Comparison of ENCODE assay signal across 8 cellular contexts in the genomic region with DNA sequence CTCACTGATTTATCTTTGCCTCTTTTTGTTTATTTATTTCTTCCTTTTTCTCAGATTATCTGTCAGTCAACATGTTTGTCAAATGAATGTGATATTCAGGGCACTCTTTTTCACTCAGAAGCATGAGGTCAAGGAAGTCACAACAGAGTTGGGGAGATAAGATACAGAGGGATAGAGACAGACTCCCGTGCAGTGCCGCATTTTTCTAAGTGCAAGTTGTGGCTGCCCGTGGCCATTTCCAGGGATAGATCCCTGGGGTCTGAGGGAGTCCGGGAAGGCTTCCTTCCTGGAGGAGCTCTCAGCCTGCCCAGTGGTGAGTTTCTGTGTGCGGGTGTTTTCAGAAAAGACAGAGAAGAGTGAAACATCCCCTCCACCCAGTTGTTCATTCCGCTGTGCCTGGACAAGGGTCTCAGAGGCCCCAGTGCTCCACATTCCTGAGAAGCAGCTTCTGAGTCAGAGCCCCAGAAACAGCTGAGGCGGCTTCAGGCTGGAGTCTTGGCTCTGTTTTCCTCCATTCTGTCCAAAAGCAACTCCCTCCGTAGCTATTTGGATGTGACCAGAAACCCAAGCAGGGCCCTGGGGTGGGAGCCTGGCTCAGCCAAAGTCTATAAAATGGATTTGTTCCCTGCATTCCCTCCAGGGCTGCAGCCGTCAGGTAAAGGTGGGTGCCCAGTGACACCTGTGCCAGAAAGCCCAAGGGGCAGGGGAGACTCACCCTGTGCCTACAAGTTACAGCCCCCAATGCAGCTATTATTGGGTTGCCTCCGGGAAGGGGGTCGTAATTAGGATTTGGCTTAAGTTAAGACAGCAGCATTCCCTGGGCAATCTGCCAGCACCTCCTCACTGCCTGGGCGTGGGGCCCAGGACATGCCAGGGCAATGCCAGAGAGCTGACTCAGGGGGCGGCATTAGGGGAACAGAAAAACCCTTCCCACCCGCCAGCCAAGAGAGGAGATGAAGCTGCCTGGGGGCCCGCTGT. TPM values are rescaled to one million over a fixed set of nuclear protein-coding genes. Genes with fewer than 3 reads are reported as not detected.
A peak's percentile ranks its signal among the peaks of the same experiment; 100 is the strongest.
DNase-seq lines count a peak whose midpoint lies in the region; ATAC-seq and TF ChIP-seq lines count a peak whose summit lies in the region.

No MANE protein-coding gene starts in this region.

- peaks cover 0 to 12% (median 5%) of the 10 kb centered on the region in 3 donors for H3K4me1 Mint-ChIP-seq in CD8-positive, alpha-beta memory T cell
- peaks cover 7% of the 10 kb centered on the region for H3K4me1 Mint-ChIP-seq in activated CD8-positive, alpha-beta T cell treated with anti-CD3 and anti-CD28 coated beads, Interleukin-2, amount 10 ng/mL, durations not matched to agents 7 days and 5 days (ENCODE audit: low read depth)

- no peak overlapping the region for H3K4me3 Mint-ChIP-seq in CD8-positive, alpha-beta memory T cell
- H3K4me3 Mint-ChIP-seq in activated CD8-positive, alpha-beta T cell treated with anti-CD3 and anti-CD28 coated beads, Interleukin-2, amount 10 ng/mL, durations not matched to agents 7 days and 5 days, result no peak overlapping the region

- H3K27ac Mint-ChIP-seq in CD8-positive, alpha-beta memory T cell, result no peak overlapping the region
- H3K27ac Mint-ChIP-seq in activated CD8-positive, alpha-beta T cell treated with anti-CD3 and anti-CD28 coated beads, Interleukin-2, amount 10 ng/mL, durations not matched to agents 7 days and 5 days, result no peak overlapping the region

- H3K9me3 Mint-ChIP-seq in CD8-positive, alpha-beta memory T cell, result no peaks in the 10 kb centered on the region
- H3K9me3 Mint-ChIP-seq in activated CD8-positive, alpha-beta T cell treated with anti-CD3 and anti-CD28 coated beads, Interleukin-2, amount 10 ng/mL, durations not matched to agents 7 days and 5 days (ENCODE audit: insufficient read depth), result no peaks in the 10 kb centered on the region

- intact Hi-C loops in dorsolateral prefrontal cortex (cut with DNase I), result loop anchor here (5.0 to 10.0 kb wide), 4 partner anchors 187 to 1347 kb away; a partner anchor contains a TSS

- peak; percentile 36 for DNase-seq in COLO668 (lab: John Stamatoyannopoulos, UW; ENCODE audit: unreplicated experiment)
- DNase-seq in NCI-H460 (ENCODE audit: extremely low read depth, low read depth), result peak; percentile 77
- peak in 6 of 10 donors; percentile 36 to 84 (median 63) for DNase-seq in dorsolateral prefrontal cortex
- DNase-seq in CD8-positive, alpha-beta memory T cell, result no peak
- DNase-seq in activated CD8-positive, alpha-beta T cell treated with anti-CD3 and anti-CD28 coated beads, Interleukin-2, amount 10 ng/mL, durations not matched to agents 7 days and 5 days, result no peak
- DNase-seq in GM13976 (ENCODE audit: low spot score), result no peak

- peak overlapping the region in 2 of 59 donors; percentile 6 to 10 for H3K4me3 ChIP-seq in dorsolateral prefrontal cortex
- peak overlapping the region in 1 of 2 donors; percentile 48 for H3K4me3 ChIP-seq in muscle layer of colon (ENCODE audit: low read depth in 1 of 2, low read length in 2 of 2)
- no peak overlapping the region for H3K4me3 ChIP-seq in CD8-positive, alpha-beta memory T cell (ENCODE audit: low read length)

- no peaks in the 10 kb centered on the region for H3K36me3 ChIP-seq in muscle layer of colon (ENCODE audit: insufficient read depth, low read length)
- H3K36me3 ChIP-seq in CD8-positive, alpha-beta memory T cell (ENCODE audit: insufficient read depth, low read length), result no peaks in the 10 kb centered on the region

- peaks cover 0 to 1% of the 10 kb centered on the region in 2 donors for H3K27me3 Mint-ChIP-seq in CD8-positive, alpha-beta memory T cell
- peaks cover 3% of the 10 kb centered on the region for H3K27me3 Mint-ChIP-seq in activated CD8-positive, alpha-beta T cell treated with anti-CD3 and anti-CD28 coated beads, Interleukin-2, amount 10 ng/mL, durations not matched to agents 7 days and 5 days (ENCODE audit: low read depth)

- no peaks in the 10 kb centered on the region for H3K36me3 Mint-ChIP-seq in CD8-positive, alpha-beta memory T cell
- H3K36me3 Mint-ChIP-seq in activated CD8-positive, alpha-beta T cell treated with anti-CD3 and anti-CD28 coated beads, Interleukin-2, amount 10 ng/mL, durations not matched to agents 7 days and 5 days (ENCODE audit: low read depth), result no peaks in the 10 kb centered on the region

- H3K4me1 ChIP-seq in muscle layer of colon (ENCODE audit: insufficient read depth, low read length), result peaks cover 35% of the 10 kb centered on the region
- no peaks in the 10 kb centered on the region for H3K4me1 ChIP-seq in CD8-positive, alpha-beta memory T cell (ENCODE audit: insufficient read depth, low read length)

- no peak for ATAC-seq in HG02610 (IDR thresholded peaks at IDR 0.05; ENCODE audit: unreplicated experiment)
- no peak for ATAC-seq in activated CD8-positive, alpha-beta T cell treated with anti-CD3 and anti-CD28 coated beads, Interleukin-2, amount 10 ng/mL, durations not matched to agents 7 days and 5 days

- in situ Hi-C loops in GM13976 (cut with MboI; ENCODE audit: low sequenced_read_pairs, unreplicated experiment), result loop anchor here (25.0 kb wide), 1 partner anchor 200 kb away; no protein-coding TSS in a partner anchor

- H3K27ac ChIP-seq in dorsolateral prefrontal cortex, result peak overlapping the region in 55 of 59 donors; percentile 3 to 89 (median 69)
- H3K27ac ChIP-seq in muscle layer of colon (ENCODE audit: low read depth, low read length), result peak overlapping the region; percentile 81
- H3K27ac ChIP-seq in CD8-positive, alpha-beta memory T cell (ENCODE audit: low read depth, low read length), result no peak overlapping the region

- peak overlapping the region; percentile 24 for H3K9ac ChIP-seq in muscle layer of colon (ENCODE audit: low read length)

- H3K27me3 ChIP-seq in dorsolateral prefrontal cortex (no peaks in the 10 kb centered on the region), muscle layer of colon (ENCODE audit: control insufficient read depth in 1 of 2, insufficient read depth in 2 of 2, low read length in 2 of 2) (no peaks in the 10 kb centered on the region)
- no peaks in the 10 kb centered on the region for H3K27me3 ChIP-seq in CD8-positive, alpha-beta memory T cell (ENCODE audit: insufficient read depth, low read length, poor library complexity, severe bottlenecking)

- POLR2A ChIA-PET in CD8-positive, alpha-beta memory T cell (lab: Charles Lee), result no interaction called here
- POLR2A ChIA-PET in activated CD8-positive, alpha-beta T cell treated with anti-CD3 and anti-CD28 coated beads, Interleukin-2, amount 10 ng/mL, durations not matched to agents 7 days and 5 days (lab: Charles Lee), result interaction anchor here (0.8 to 1.0 kb wide), 2 partner anchors 35 to 53 kb away, joined by 3 read pairs; no protein-coding TSS in a partner anchor

- TF ChIP-seq CTCF in dorsolateral prefrontal cortex (IDR thresholded peaks at IDR 0.05 in 54 of 56, conservative IDR thresholded peaks at IDR 0.05 in 2 of 56; ENCODE audit: low read depth in 1 of 56, partially characterized antibody in 56 of 56) (peak in 1 of 56 donors; percentile 4), GM13976 (IDR thresholded peaks at IDR 0.05; ENCODE audit: borderline replicate concordance, control extremely low read depth, extremely low read depth, insufficient read depth, missing control alignments) (no peak)

- CTCF ChIA-PET in CD8-positive, alpha-beta memory T cell (lab: Charles Lee), result interaction anchor here (0.8 to 11.3 kb wide), 18 partner anchors 7 to 192 kb away, joined by 3 to 260 read pairs (median 6); a partner anchor contains a TSS
- CTCF ChIA-PET in activated CD8-positive, alpha-beta T cell treated with anti-CD3 and anti-CD28 coated beads, Interleukin-2, amount 10 ng/mL, durations not matched to agents 7 days and 5 days (lab: Charles Lee), result interaction anchor here (0.7 to 11.9 kb wide), 37 partner anchors 8 to 1349 kb away, joined by 3 to 408 read pairs (median 6); a partner anchor contains a TSS

- H3K9me3 ChIP-seq in muscle layer of colon (ENCODE audit: low read length), result no peaks in the 10 kb centered on the region
- no peaks in the 10 kb centered on the region for H3K9me3 ChIP-seq in CD8-positive, alpha-beta memory T cell (ENCODE audit: low read length)

RNA-seq across cellular contexts. Expression of a gene that starts 13.0 kb away (rescaled TPM):
- 12.7 and 16.7 TPM in 2 replicates for total RNA-seq in NCI-H460 (2014; rRNA removed; shearing (Covaris generic))
- polyA plus RNA-seq in NCI-H460 (2014; cell fraction: nucleus; rRNA removed), result 33.7 and 49.1 TPM in 2 replicates
- 100 to 1,000 TPM; 132 to 380 (median 250) TPM for total RNA-seq in dorsolateral prefrontal cortex
- 10 to 100 TPM; 17.3 to 17.5 TPM for total RNA-seq in CD8-positive, alpha-beta memory T cell
- polyA plus RNA-seq in CD8-positive, alpha-beta memory T cell, result 8.1 TPM
- total RNA-seq in activated CD8-positive, alpha-beta T cell treated with anti-CD3 and anti-CD28 coated beads, Interleukin-2, amount 10 ng/mL, durations not matched to agents 7 days and 5 days, result 10 to 100 TPM; 43.2 to 48.4 TPM

RNA-seq across cellular contexts. Expression of a gene that starts 23.6 kb away (rescaled TPM):
- 9.5 and 10.3 TPM in 2 replicates for total RNA-seq in NCI-H460 (2014; rRNA removed; shearing (Covaris generic))
- 27.0 and 39.9 TPM in 2 replicates for polyA plus RNA-seq in NCI-H460 (2014; cell fraction: nucleus; rRNA removed)
- total RNA-seq in dorsolateral prefrontal cortex, result 1 to 10 TPM in 88 of 120 experiments, under 1 TPM in 31, not detected in 1; 0.37 to 7.2 (median 1.4) TPM
- total RNA-seq in CD8-positive, alpha-beta memory T cell, result 1 to 10 TPM; 1.2 to 1.6 TPM
- polyA plus RNA-seq in CD8-positive, alpha-beta memory T cell, result not detected
- total RNA-seq in activated CD8-positive, alpha-beta T cell treated with anti-CD3 and anti-CD28 coated beads, Interleukin-2, amount 10 ng/mL, durations not matched to agents 7 days and 5 days, result 1 to 10 TPM; 1.1 to 1.6 TPM

Comparison
In these comparisons a context has a peak if more than half of its experiments do, and no peak if none do; other contexts are left out.
1. DNase-seq: peak in COLO668 (single experiment), NCI-H460 (single experiment) and dorsolateral prefrontal cortex (6 of 10); none in CD8-positive, alpha-beta memory T cell (0 of 5), activated CD8-positive, alpha-beta T cell treated with anti-CD3 and anti-CD28 coated beads, Interleukin-2, amount 10 ng/mL, durations not matched to agents 7 days and 5 days (single experiment) and GM13976 (single experiment).